ENCODE assay signal across 31 cellular contexts in genomic region chr2:105269426-105269825, GRCh38. TPM values are rescaled to one million over a fixed set of nuclear protein-coding genes. Genes with fewer than 3 reads are reported as not detected.
"Had no signal": no experiment of that assay in that cellular context is flagged by ENCODE, and none has a peak within 500 bp of the region (broad histone marks: within the 10 kb centered on the region; RNA-seq: fewer than 3 reads in every experiment).

No MANE protein-coding gene starts in this region.

- H3K36me3 ChIP-seq: uterus had no signal

- H3K27me3 ChIP-seq: stomach, suprapubic skin, testis, thyroid gland, tibial artery, tibial nerve, transverse colon, upper lobe of left lung, upper lobe of right lung, uterus, vagina had no signal

- H3K9me3 Mint-ChIP-seq: stimulated activated effector memory CD8-positive, alpha-beta T cell treated with anti-CD3 and anti-CD28 coated beads, Interleukin-12 subunit alpha, Interleukin-12 subunit beta, amount 100 ng/mL, for 72 hours; stimulated activated memory B cell treated with anti-CD40 and anti-IgM and Interleukin-4, amounts not matched to agents 10 μg/mL and 1 μg/mL and 100 μg/mL, for 72 hours; stimulated activated naive B cell treated with anti-CD40 and anti-IgM and Interleukin-4, amounts not matched to agents 10 μg/mL and 1 μg/mL and 100 μg/mL, for 72 hours; stimulated activated naive CD8-positive, alpha-beta T cell treated with anti-CD3 and anti-CD28 coated beads, Interleukin-15, amount 100 ng/mL, for 72 hours; stimulated activated naive CD8-positive, alpha-beta T cell treated with anti-CD3 and anti-CD28 coated beads, Interleukin-15, Interleukin-2, amounts not matched to agents 100 ng/mL and 50 ng/mL, for 24 hours; type B pancreatic cell had no signal

- H3K27me3 Mint-ChIP-seq: stimulated activated memory B cell treated with anti-CD40 and anti-IgM and Interleukin-4, amounts not matched to agents 10 μg/mL and 1 μg/mL and 100 μg/mL, for 72 hours; stimulated activated naive B cell treated with anti-CD40 and anti-IgM and Interleukin-4, amounts not matched to agents 10 μg/mL and 1 μg/mL and 100 μg/mL, for 72 hours; stimulated activated naive CD8-positive, alpha-beta T cell treated with anti-CD3 and anti-CD28 coated beads, Interleukin-15, amount 100 ng/mL, for 72 hours; stimulated activated naive CD8-positive, alpha-beta T cell treated with anti-CD3 and anti-CD28 coated beads, Interleukin-15, Interleukin-2, amounts not matched to agents 100 ng/mL and 50 ng/mL, for 24 hours; type B pancreatic cell had no signal

- H3K4me1 ChIP-seq: stomach, suprapubic skin, thyroid gland, tibial artery, tibial nerve, transverse colon, upper lobe of left lung, upper lobe of right lung, uterus, vagina had no signal

- H3K9me3 ChIP-seq: stomach, suprapubic skin, testis, thoracic aorta, thyroid gland, tibial artery, tibial nerve, transverse colon, upper lobe of left lung, upper lobe of right lung, uterus, vagina had no signal

- DNase-seq: stimulated activated CD4-positive, alpha-beta T cell treated with anti-CD3 and anti-CD28 coated beads, Interleukin-2, amount 100 ng/mL, for 48 hours; stimulated activated CD4-positive, alpha-beta T cell treated with anti-CD3 and anti-CD28 coated beads, Interleukin-4, amount 100 ng/mL, for 1 hour; stimulated activated CD4-positive, alpha-beta T cell treated with anti-CD3 and anti-CD28 coated beads, Interleukin-4, amount 100 ng/mL, for 24 hours; stimulated activated CD4-positive, alpha-beta T cell treated with anti-CD3 and anti-CD28 coated beads, Interleukin-4, amount 100 ng/mL, for 4 hours; stimulated activated CD8-positive, alpha-beta memory T cell treated with anti-CD3 and anti-CD28 coated beads, Interleukin-4, amount 100 ng/mL, for 48 hours; stimulated activated naive B cell treated with anti-CD40 and anti-IgM and Interleukin-4, amounts not matched to agents 10 μg/mL and 1 μg/mL and 100 μg/mL, for 72 hours; stimulated activated naive CD4-positive, alpha-beta T cell; stimulated activated naive CD4-positive, alpha-beta T cell treated with Interleukin-2 at 50 U/mL for 16 hours; stimulated activated naive CD8-positive, alpha-beta T cell treated with anti-CD3 and anti-CD28 coated beads, Interleukin-15, amount 100 ng/mL, for 72 hours; stimulated activated naive CD8-positive, alpha-beta T cell treated with anti-CD3 and anti-CD28 coated beads, Interleukin-15, Interleukin-2, amounts not matched to agents 100 U/mL and 50 U/mL, for 24 hours; stomach; substantia nigra; testis; thyroid gland; tibial artery; transverse colon; trophoblast cell; upper lobe of right lung; uterus had no signal

- ATAC-seq: stimulated activated effector memory CD8-positive, alpha-beta T cell treated with anti-CD3 and anti-CD28 coated beads, Interleukin-12 subunit alpha, Interleukin-12 subunit beta, amount 100 ng/mL, for 72 hours; stimulated activated memory B cell treated with anti-CD40 and anti-IgM and Interleukin-4, amounts not matched to agents 10 μg/mL and 1 μg/mL and 100 μg/mL, for 72 hours; stimulated activated naive B cell treated with anti-CD40 and anti-IgM and Interleukin-4, amounts not matched to agents 10 μg/mL and 1 μg/mL and 100 μg/mL, for 72 hours; stimulated activated naive CD8-positive, alpha-beta T cell treated with anti-CD3 and anti-CD28 coated beads, Interleukin-15, amount 100 ng/mL, for 72 hours; stimulated activated naive CD8-positive, alpha-beta T cell treated with anti-CD3 and anti-CD28 coated beads, Interleukin-15, Interleukin-2, amounts not matched to agents 100 U/mL and 50 U/mL, for 24 hours; upper lobe of right lung had no signal

- H3K27ac ChIP-seq: stomach, suprapubic skin, testis, thoracic aorta, thyroid gland, tibial artery, tibial nerve, transverse colon, upper lobe of left lung, upper lobe of right lung, uterus, vagina had no signal

- H3K4me3 Mint-ChIP-seq: stimulated activated effector memory CD8-positive, alpha-beta T cell treated with anti-CD3 and anti-CD28 coated beads, Interleukin-12 subunit alpha, Interleukin-12 subunit beta, amount 100 ng/mL, for 72 hours; stimulated activated memory B cell treated with anti-CD40 and anti-IgM and Interleukin-4, amounts not matched to agents 10 μg/mL and 1 μg/mL and 100 μg/mL, for 72 hours; stimulated activated naive B cell treated with anti-CD40 and anti-IgM and Interleukin-4, amounts not matched to agents 10 μg/mL and 1 μg/mL and 100 μg/mL, for 72 hours; stimulated activated naive CD8-positive, alpha-beta T cell treated with anti-CD3 and anti-CD28 coated beads, Interleukin-15, amount 100 ng/mL, for 72 hours; stimulated activated naive CD8-positive, alpha-beta T cell treated with anti-CD3 and anti-CD28 coated beads, Interleukin-15, Interleukin-2, amounts not matched to agents 100 ng/mL and 50 ng/mL, for 24 hours; type B pancreatic cell had no signal

- H3K4me1 Mint-ChIP-seq: stimulated activated effector memory CD8-positive, alpha-beta T cell treated with anti-CD3 and anti-CD28 coated beads, Interleukin-12 subunit alpha, Interleukin-12 subunit beta, amount 100 ng/mL, for 72 hours; stimulated activated memory B cell treated with anti-CD40 and anti-IgM and Interleukin-4, amounts not matched to agents 10 μg/mL and 1 μg/mL and 100 μg/mL, for 72 hours; stimulated activated naive B cell treated with anti-CD40 and anti-IgM and Interleukin-4, amounts not matched to agents 10 μg/mL and 1 μg/mL and 100 μg/mL, for 72 hours; stimulated activated naive CD8-positive, alpha-beta T cell treated with anti-CD3 and anti-CD28 coated beads, Interleukin-15, amount 100 ng/mL, for 72 hours had no signal

- H3K4me3 ChIP-seq: stomach, suprapubic skin, testis, thoracic aorta, thyroid gland, tibial artery, tibial nerve, transverse colon, upper lobe of left lung, upper lobe of right lung, uterus, vagina had no signal

- H3K27ac Mint-ChIP-seq: stimulated activated effector memory CD8-positive, alpha-beta T cell treated with anti-CD3 and anti-CD28 coated beads, Interleukin-12 subunit alpha, Interleukin-12 subunit beta, amount 100 ng/mL, for 72 hours; stimulated activated memory B cell treated with anti-CD40 and anti-IgM and Interleukin-4, amounts not matched to agents 10 μg/mL and 1 μg/mL and 100 μg/mL, for 72 hours; stimulated activated naive B cell treated with anti-CD40 and anti-IgM and Interleukin-4, amounts not matched to agents 10 μg/mL and 1 μg/mL and 100 μg/mL, for 72 hours; stimulated activated naive CD8-positive, alpha-beta T cell treated with anti-CD3 and anti-CD28 coated beads, Interleukin-15, Interleukin-2, amounts not matched to agents 100 ng/mL and 50 ng/mL, for 24 hours; type B pancreatic cell had no signal

RNA-seq across cellular contexts. Expression of gene GPR45, which starts 27.9 kb away (rescaled TPM):
- total RNA-seq: stomach, subcutaneous adipose tissue, suprapubic skin, thoracic aorta, thyroid gland, tibial nerve, transverse colon, upper lobe of left lung, upper lobe of right lung, ureter, urinary bladder, uterus, vagina had no signal
- polyA plus RNA-seq: stomach, urinary bladder had no signal
